8 cellular contexts compared by ENCODE assay signal in genomic region chr10:5684971-5685763, GRCh38. TPM values are rescaled to one million over a fixed set of nuclear protein-coding genes. Genes with fewer than 3 reads are reported as not detected.
DNase-seq lines count a peak whose midpoint lies in the region; ATAC-seq and TF ChIP-seq lines count a peak whose summit lies in the region.

No MANE protein-coding gene starts in this region.

- peaks cover 0 to 2% of the 10 kb centered on the region in 2 donors for H3K36me3 ChIP-seq in stomach smooth muscle (ENCODE audit: control insufficient read depth in 2 of 2, insufficient read depth in 2 of 2, low read length in 2 of 2)

- peaks cover 25% of the 10 kb centered on the region for H3K27me3 Mint-ChIP-seq in neural crest cell (ENCODE audit: low read depth)

- H3K9me3 ChIP-seq in stomach smooth muscle (ENCODE audit: control insufficient read depth in 2 of 2, low read length in 2 of 2), result no peaks in the 10 kb centered on the region

- peak overlapping the region; percentile 93 for H3K4me3 Mint-ChIP-seq in neural crest cell

- peak overlapping the region; percentile 88 for H3K27ac Mint-ChIP-seq in neural crest cell (ENCODE audit: unreplicated experiment)

- peaks cover 3% of the 10 kb centered on the region for H3K4me1 ChIP-seq in stomach smooth muscle (ENCODE audit: control insufficient read depth, insufficient read depth, low read length)

- peak overlapping the region; percentile 62 for H3K27ac ChIP-seq in stomach smooth muscle (ENCODE audit: low read length)

- peak; percentile 27 for ATAC-seq in GM18861 (IDR thresholded peaks at IDR 0.05; ENCODE audit: unreplicated experiment)
- peak; percentile 45 for ATAC-seq in HG03103 (IDR thresholded peaks at IDR 0.05; ENCODE audit: low read depth, unreplicated experiment)

- peaks cover 5% of the 10 kb centered on the region for H3K36me3 Mint-ChIP-seq in neural crest cell (ENCODE audit: low read depth)

- peaks cover 20% of the 10 kb centered on the region for H3K4me1 Mint-ChIP-seq in neural crest cell

- H3K9me3 Mint-ChIP-seq in neural crest cell, result peaks cover 5% of the 10 kb centered on the region

- TF ChIP-seq CTCF in AG10803 (conservative IDR thresholded peaks at IDR 0.05; ENCODE audit: low read length), result peak; percentile 67
- peak; percentile 70 for TF ChIP-seq CTCF in fibroblast of the aortic adventitia (IDR thresholded peaks at IDR 0.05; ENCODE audit: insufficient read depth, low read length)
- peak; percentile 60 for TF ChIP-seq CTCF in neural crest cell (conservative IDR thresholded peaks at IDR 0.05)

- H3K27me3 ChIP-seq in stomach smooth muscle (ENCODE audit: control insufficient read depth in 1 of 2, insufficient read depth in 2 of 2, low read length in 2 of 2), result no peaks in the 10 kb centered on the region

- H3K4me3 ChIP-seq in AG10803 (ENCODE audit: low read length), result peak overlapping the region; percentile 91
- H3K4me3 ChIP-seq in fibroblast of the aortic adventitia (ENCODE audit: low read depth, low read length), result peak overlapping the region; percentile 92
- peak overlapping the region; percentile 82 to 89 for H3K4me3 ChIP-seq in stomach smooth muscle (ENCODE audit: low read length in 2 of 2)

- DNase-seq in AG10803 (ENCODE audit: low read depth) (peak; percentile 69), OCI-M1 (lab: John Stamatoyannopoulos, UW) (peak; percentile 87), fibroblast of the aortic adventitia (ENCODE audit: low read depth) (peak; percentile 79), neural crest cell (ENCODE audit: low read depth, low spot score) (peak; percentile 52)
- DNase-seq in activated T-helper 1 cell treated with anti-CD3 and anti-CD28 coated beads, Interleukin-2, amount 50 U/mL, for 16 hours (ENCODE audit: low read depth in 1 of 2, low spot score in 1 of 2), result peak; percentile 30 to 50

- peak overlapping the region; percentile 60 to 74 for H3K9ac ChIP-seq in stomach smooth muscle (ENCODE audit: low read length in 2 of 2)

RNA-seq across cellular contexts. Expression of gene TASOR2, which starts 0.5 kb away (rescaled TPM):
- total RNA-seq in fibroblast of the aortic adventitia (ENCODE audit: low replicate concordance) (92.9 and 147 TPM in 2 replicates), neural crest cell (49.1 and 49.8 TPM in 2 replicates)

RNA-seq across cellular contexts. Expression of gene ASB13, which starts 18.8 kb away (rescaled TPM):
- total RNA-seq in fibroblast of the aortic adventitia (ENCODE audit: low replicate concordance) (8.4 and 17.1 TPM in 2 replicates), neural crest cell (40.8 and 41.0 TPM in 2 replicates)

Comparison
In these comparisons a context has a peak if more than half of its experiments do, and no peak if none do; other contexts are left out.
1. Peak in every context shown above with its lines: DNase-seq, ATAC-seq, H3K4me3 ChIP-seq and H3K27ac ChIP-seq.